ENCODE assay signal across 9 cellular contexts in the genomic region with DNA sequence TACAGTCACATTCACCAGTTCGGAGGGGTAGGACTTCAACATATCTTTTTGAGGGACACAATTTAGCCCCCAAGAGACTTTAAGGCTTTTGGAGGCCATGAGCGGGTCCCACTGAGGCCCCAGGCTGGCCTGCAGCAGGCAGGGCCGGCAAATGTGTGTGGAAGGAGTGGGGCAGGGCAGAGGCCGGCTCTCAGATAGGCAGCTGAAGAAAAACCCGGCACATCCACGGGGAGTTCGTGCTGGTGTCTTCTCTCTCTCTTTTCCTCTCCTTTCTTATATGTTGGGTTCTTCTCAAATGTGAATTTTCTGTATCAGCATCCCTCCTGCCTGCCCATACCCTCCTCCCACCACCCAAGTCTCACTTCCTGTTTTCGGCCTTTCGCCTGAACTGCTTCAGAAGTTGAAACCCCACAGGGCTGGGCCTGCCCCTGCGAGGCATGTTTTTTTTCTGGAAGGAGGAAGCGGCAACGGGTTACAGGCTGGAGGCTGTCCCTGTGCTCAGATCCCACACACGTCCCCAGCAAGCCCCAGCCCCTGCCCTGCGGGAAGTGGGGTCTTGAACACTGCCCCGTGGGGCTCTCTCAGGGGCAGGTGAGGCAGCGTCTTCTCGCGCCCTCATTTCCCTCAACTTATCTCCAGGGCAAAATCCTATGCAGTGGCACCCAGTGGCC. TPM values are rescaled to one million over a fixed set of nuclear protein-coding genes. Genes with fewer than 3 reads are reported as not detected.
DNase-seq lines count a peak whose midpoint lies in the region; ATAC-seq and TF ChIP-seq lines count a peak whose summit lies in the region.
"Had no signal": no experiment of that assay in that cellular context is flagged by ENCODE, and none has a peak within 500 bp of the region (broad histone marks: within the 10 kb centered on the region; RNA-seq: fewer than 3 reads in every experiment).

No MANE protein-coding gene starts in this region.

- CTCF ChIA-PET in Caco-2 (lab: Charles Lee) = no interaction called here
- CTCF ChIA-PET in activated CD8-positive, alpha-beta memory T cell treated with anti-CD3 and anti-CD28 coated beads, Interleukin-2, amount 10 ng/mL, durations not matched to agents 7 days and 5 days (lab: Charles Lee) = no interaction called here

- peaks cover 5% of the 10 kb centered on the region for H3K36me3 Mint-ChIP-seq in Caco-2 (ENCODE audit: insufficient read depth, unreplicated experiment)
- no peaks in the 10 kb centered on the region for H3K36me3 Mint-ChIP-seq in activated CD8-positive, alpha-beta memory T cell treated with anti-CD3 and anti-CD28 coated beads, Interleukin-2, amount 10 ng/mL, durations not matched to agents 7 days and 5 days

- TF ChIP-seq CTCF in Caco-2 (IDR thresholded peaks at IDR 0.05; ENCODE audit: insufficient read depth in 1 of 2, low read depth in 1 of 2, low read length in 1 of 2, severe bottlenecking in 1 of 2, unreplicated experiment in 1 of 2) = no peak

- DNase-seq in Caco-2 (no peak), sciatic nerve (ENCODE audit: low spot score) (no peak), NCI-H446 (lab: John Stamatoyannopoulos, UW) (no peak), mucosa of gallbladder (ENCODE audit: low spot score) (no peak), T-helper 9 cell (no peak)
- DNase-seq in activated CD8-positive, alpha-beta memory T cell treated with anti-CD3 and anti-CD28 coated beads, Interleukin-2, amount 10 ng/mL, durations not matched to agents 7 days and 5 days = peak; percentile 44

- H3K36me3 ChIP-seq in Caco-2 (ENCODE audit: control insufficient read depth, insufficient read depth, low read length) = no peaks in the 10 kb centered on the region

- no peaks in the 10 kb centered on the region for H3K27me3 Mint-ChIP-seq in Caco-2 (ENCODE audit: insufficient read depth, unreplicated experiment)
- no peaks in the 10 kb centered on the region for H3K27me3 Mint-ChIP-seq in activated CD8-positive, alpha-beta memory T cell treated with anti-CD3 and anti-CD28 coated beads, Interleukin-2, amount 10 ng/mL, durations not matched to agents 7 days and 5 days

- H3K9me3 ChIP-seq in Caco-2 = no peaks in the 10 kb centered on the region

- ATAC-seq in GM19438 (IDR thresholded peaks at IDR 0.05; ENCODE audit: low read depth, unreplicated experiment) (peak; percentile 43), HG03469 (IDR thresholded peaks at IDR 0.05; ENCODE audit: unreplicated experiment) (peak; percentile 26), sciatic nerve (peak; percentile 69)
- ATAC-seq in activated CD8-positive, alpha-beta memory T cell treated with anti-CD3 and anti-CD28 coated beads, Interleukin-2, amount 10 ng/mL, durations not matched to agents 7 days and 5 days = no peak

- H3K27me3 ChIP-seq in Caco-2 (replicated peaks; ENCODE audit: control insufficient read depth, insufficient read depth, low read length) = no peaks in the 10 kb centered on the region

- peak overlapping the region; percentile 27 for H3K27ac Mint-ChIP-seq in Caco-2 (ENCODE audit: unreplicated experiment)
- peak overlapping the region; percentile 81 for H3K27ac Mint-ChIP-seq in activated CD8-positive, alpha-beta memory T cell treated with anti-CD3 and anti-CD28 coated beads, Interleukin-2, amount 10 ng/mL, durations not matched to agents 7 days and 5 days

- BruUV-seq in Caco-2 (replicated peaks; lab: Mats Ljungman, UMichigan) = no TSS peak

- no peaks in the 10 kb centered on the region for H3K9me3 Mint-ChIP-seq in Caco-2 (ENCODE audit: unreplicated experiment)
- H3K9me3 Mint-ChIP-seq in activated CD8-positive, alpha-beta memory T cell treated with anti-CD3 and anti-CD28 coated beads, Interleukin-2, amount 10 ng/mL, durations not matched to agents 7 days and 5 days (ENCODE audit: low read depth) = no peaks in the 10 kb centered on the region

- H3K4me3 ChIP-seq in Caco-2 (ENCODE audit: low read depth, low read length) = no peak overlapping the region

- intact Hi-C loops in Caco-2 (cut with micrococcal nuclease; ENCODE audit: unreplicated experiment) = no loop called here
- intact Hi-C loops in sciatic nerve (cut with DNase I) = no loop called here

- H3K4me3 Mint-ChIP-seq in Caco-2 (ENCODE audit: unreplicated experiment) = no peak overlapping the region
- H3K4me3 Mint-ChIP-seq in activated CD8-positive, alpha-beta memory T cell treated with anti-CD3 and anti-CD28 coated beads, Interleukin-2, amount 10 ng/mL, durations not matched to agents 7 days and 5 days = no peak overlapping the region

- peaks cover 23% of the 10 kb centered on the region for H3K4me1 Mint-ChIP-seq in Caco-2 (ENCODE audit: low read depth, unreplicated experiment)
- H3K4me1 Mint-ChIP-seq in activated CD8-positive, alpha-beta memory T cell treated with anti-CD3 and anti-CD28 coated beads, Interleukin-2, amount 10 ng/mL, durations not matched to agents 7 days and 5 days = peaks cover 40% of the 10 kb centered on the region

- peaks cover 45% of the 10 kb centered on the region for H3K4me1 ChIP-seq in Caco-2

- POLR2A ChIA-PET in Caco-2 (lab: Charles Lee) = no interaction called here

RNA-seq across cellular contexts. Expression of gene UMODL1, which starts 9.8 kb away (rescaled TPM):
- total RNA-seq in Caco-2 (2022) = 0.20 and 0.21 TPM in 2 replicates
- under 1 TPM in 1 of 2 experiments, not detected in 1; 0.05 TPM for total RNA-seq in activated CD8-positive, alpha-beta memory T cell treated with anti-CD3 and anti-CD28 coated beads, Interleukin-2, amount 10 ng/mL, durations not matched to agents 7 days and 5 days
- not detected for total RNA-seq in sciatic nerve
- total RNA-seq in mucosa of gallbladder = not detected
- total RNA-seq: kidney epithelial cell had no signal

RNA-seq across cellular contexts. Expression of gene ZBTB21, which starts 51.2 kb away (rescaled TPM):
- total RNA-seq in Caco-2 (2022) (21.4 and 23.3 TPM in 2 replicates), sciatic nerve (27.3 TPM), mucosa of gallbladder (22.8 TPM)
- 10 to 100 TPM; 14.2 to 16.3 TPM for total RNA-seq in activated CD8-positive, alpha-beta memory T cell treated with anti-CD3 and anti-CD28 coated beads, Interleukin-2, amount 10 ng/mL, durations not matched to agents 7 days and 5 days
